33 cellular contexts compared by ENCODE assay signal in the genomic region with DNA sequence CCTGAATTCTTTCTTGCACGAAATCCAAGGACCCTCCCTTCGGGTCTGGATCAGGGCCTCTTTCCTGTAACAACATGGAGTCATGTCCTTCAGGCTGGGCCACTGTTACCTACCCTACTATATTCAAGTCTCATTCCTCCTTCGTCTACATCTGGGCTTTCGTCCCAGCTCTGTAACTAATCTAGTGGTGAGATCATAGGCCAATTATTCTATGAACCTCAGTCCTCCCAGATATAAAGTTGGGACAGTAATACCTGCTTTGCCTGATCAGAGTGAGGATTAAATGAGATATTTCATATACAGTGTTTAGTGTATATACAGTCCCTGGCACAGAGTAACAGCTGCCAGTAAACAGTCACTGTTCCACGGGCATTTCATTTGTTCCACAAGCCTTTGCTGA. TPM values are rescaled to one million over a fixed set of nuclear protein-coding genes. Genes with fewer than 3 reads are reported as not detected.
"Had no signal": no experiment of that assay in that cellular context is flagged by ENCODE, and none has a peak within 500 bp of the region (broad histone marks: within the 10 kb centered on the region; RNA-seq: fewer than 3 reads in every experiment).

No MANE protein-coding gene starts in this region.

- H3K27me3 ChIP-seq: adrenal gland, brain microvascular endothelial cell, ovary, suprapubic skin, tibial artery had no signal

- H3K4me1 ChIP-seq: adrenal gland, suprapubic skin, tibial artery had no signal

- DNase-seq: activated CD4-positive, alpha-beta memory T cell treated with anti-CD3 and anti-CD28 coated beads for 36 hours; activated CD4-positive, alpha-beta T cell treated with anti-CD3 and anti-CD28 coated beads for 48 hours; activated CD8-positive, alpha-beta memory T cell treated with anti-CD3 and anti-CD28 coated beads, Interleukin-2, amount 50 U/mL, for 4 hours; activated effector memory CD4-positive, alpha-beta T cell treated with anti-CD3 and anti-CD28 coated beads, Interleukin-2, amount 50 U/mL, for 16 hours; activated naive CD4-positive, alpha-beta T cell treated with anti-CD3 and anti-CD28 coated beads for 36 hours; activated naive CD8-positive, alpha-beta T cell treated with anti-CD3 and anti-CD28 coated beads for 36 hours; activated T-cell treated with anti-CD3 and anti-CD28 coated beads, Interleukin-2, amount 50 U/mL, for 1 hour; adrenal gland; aorta; brain microvascular endothelial cell; central memory CD4-positive, alpha-beta T cell; endodermal cell; foreskin melanocyte; left ventricle myocardium superior; midbrain; naive thymus-derived CD4-positive, alpha-beta T cell; ovary; stimulated activated CD4-positive, alpha-beta T cell treated with anti-CD3 and anti-CD28 coated beads, Interleukin-1b, Interleukin-23, amount 100 ng/mL, for 48 hours; stimulated activated CD4-positive, alpha-beta T cell treated with anti-CD3 and anti-CD28 coated beads, Interleukin-4, amount 100 ng/mL, for 4 hours; stimulated activated naive B cell treated with anti-CD40 and anti-IgM and Interleukin-4, amounts not matched to agents 10 μg/mL and 1 μg/mL and 100 μg/mL, for 72 hours; SW 1271; T-helper 9 cell; tibial artery; WERI-Rb-1 had no signal

- H3K4me3 ChIP-seq: adrenal gland, ovary, smooth muscle cell, suprapubic skin, tibial artery had no signal

- H3K27ac ChIP-seq: adrenal gland, brain microvascular endothelial cell, ovary, suprapubic skin, tibial artery, WERI-Rb-1 had no signal

- ATAC-seq: activated CD4-positive, CD25-positive, alpha-beta regulatory T cell treated with anti-CD3 and anti-CD28 coated beads, Interleukin-2, amount 50 U/mL, for 24 hours; left ventricle myocardium superior; naive thymus-derived CD4-positive, alpha-beta T cell; sciatic nerve; stimulated activated naive B cell treated with anti-CD40 and anti-IgM and Interleukin-4, amounts not matched to agents 10 μg/mL and 1 μg/mL and 100 μg/mL, for 72 hours had no signal

- H3K36me3 ChIP-seq: adrenal gland, brain microvascular endothelial cell, ovary, suprapubic skin, tibial artery, WERI-Rb-1 had no signal

- H3K9me3 ChIP-seq: adrenal gland, ovary, suprapubic skin, tibial artery had no signal

RNA-seq across cellular contexts. Expression of gene ATP12A, which starts 48.3 kb away (rescaled TPM):
- total RNA-seq: aorta, fibroblast of lung, glomerular endothelial cell, left ventricle myocardium superior, lung microvascular endothelial cell, renal cortical epithelial cell, sciatic nerve had no signal
- polyA plus RNA-seq: adrenal gland; fibroblast of lung; naive thymus-derived CD4-positive, alpha-beta T cell; neural cell; ovary had no signal
